In the genomic region with DNA sequence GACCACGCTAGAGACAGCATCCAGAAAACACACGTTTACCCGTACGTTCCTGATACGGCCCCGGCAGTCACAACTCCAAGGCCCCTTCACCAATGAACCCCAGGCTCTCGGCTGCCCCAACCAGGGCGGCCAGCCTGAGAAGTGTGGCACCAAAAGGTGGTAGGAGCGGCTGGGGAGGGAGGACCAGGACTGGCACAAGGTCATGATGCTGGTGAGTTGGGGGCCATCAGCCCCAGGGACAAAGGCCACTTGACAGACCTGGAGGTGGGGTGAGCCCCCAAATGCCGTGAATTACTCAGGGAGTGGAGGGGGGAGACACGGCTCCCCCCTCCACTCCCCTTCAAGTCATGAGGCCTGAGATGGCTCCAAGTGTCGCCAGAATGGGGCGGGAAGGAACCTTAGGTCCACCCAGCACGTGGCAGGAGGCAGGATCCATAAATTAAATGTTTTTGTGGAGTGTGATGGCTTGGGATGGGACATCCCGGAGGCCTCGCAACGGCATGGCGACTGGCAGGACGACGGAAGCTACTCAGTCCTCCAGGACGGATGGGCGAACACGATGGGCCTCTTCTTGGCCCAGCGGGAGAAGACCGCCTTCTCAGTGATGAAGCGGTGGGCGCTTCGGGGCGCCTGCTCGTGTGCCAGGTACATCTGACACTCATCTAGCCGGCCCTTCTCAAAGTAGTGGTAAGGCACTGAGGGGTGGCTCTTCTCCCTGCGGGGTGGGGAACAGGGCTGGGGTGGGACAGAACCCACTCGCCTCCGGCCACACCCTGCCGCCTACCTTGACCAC, we compare ENCODE assay signal across 23 cellular contexts. TPM values are rescaled to one million over a fixed set of nuclear protein-coding genes. Genes with fewer than 3 reads are reported as not detected.
A peak's percentile ranks its signal among the peaks of the same experiment; 100 is the strongest.
DNase-seq lines count a peak whose midpoint lies in the region; ATAC-seq, FAIRE-seq and TF ChIP-seq lines count a peak whose summit lies in the region.
"Had no signal": no experiment of that assay in that cellular context is flagged by ENCODE, and none has a peak within 500 bp of the region (broad histone marks: within the 10 kb centered on the region; RNA-seq: fewer than 3 reads in every experiment).

No MANE protein-coding gene starts in this region.

- H3K27ac ChIP-seq in BLaER1 treated with 17β-estradiol and CSF1 and Interleukin-3, amounts not matched to agents 10 nM and 100 nM: peak overlapping the region in 9 of 11 experiments; percentile 45 to 90 (median 82); a peak in 18 of 22 replicates
- H3K27ac ChIP-seq in CD8-positive, alpha-beta memory T cell (ENCODE audit: low read depth, low read length): no peak overlapping the region
- H3K27ac ChIP-seq in GM12878 (ENCODE audit: control insufficient read depth, insufficient read depth): no peak overlapping the region
- no peak overlapping the region for H3K27ac ChIP-seq in small intestine (ENCODE audit: low read depth in 1 of 2, low read length in 1 of 2)

- H3K4me2 ChIP-seq in BLaER1 treated with 17β-estradiol and CSF1 and Interleukin-3, amounts not matched to agents 10 nM and 100 nM: peak overlapping the region in 10 of 11 experiments; percentile 84 to 100 (median 93); a peak in 17 of 22 replicates
- no peak overlapping the region for H3K4me2 ChIP-seq in GM12878 (ENCODE audit: control insufficient read depth, insufficient read depth)

- peak overlapping the region; percentile 73 to 100 (median 100) for H3K27ac Mint-ChIP-seq in CD8-positive, alpha-beta memory T cell
- no peak overlapping the region for H3K27ac Mint-ChIP-seq in nephron progenitor cell
- H3K27ac Mint-ChIP-seq: type B pancreatic cell had no signal

- H2AFZ ChIP-seq in GM12878 (ENCODE audit: control insufficient read depth, low read depth, low read length): no peak overlapping the region

- no peak for FAIRE-seq in GM12878 (lab: Jason Lieb, UNC)
- no peak for FAIRE-seq in small intestine (lab: Jason Lieb, UNC)
- FAIRE-seq: D721Med, RCC 7860 had no signal

- peaks cover 5 to 68% (median 6%) of the 10 kb centered on the region in 3 donors for H3K36me3 Mint-ChIP-seq in CD8-positive, alpha-beta memory T cell
- H3K36me3 Mint-ChIP-seq in nephron progenitor cell (ENCODE audit: low read depth): peaks cover 5% of the 10 kb centered on the region

- peaks cover 0 to 7% of the 10 kb centered on the region in 2 donors for H3K27me3 Mint-ChIP-seq in CD8-positive, alpha-beta memory T cell
- peaks cover 3% of the 10 kb centered on the region for H3K27me3 Mint-ChIP-seq in nephron progenitor cell (ENCODE audit: low read depth, poor library complexity)
- H3K27me3 Mint-ChIP-seq: type B pancreatic cell had no signal

- SMC1A ChIA-PET in GM12878 (lab: Charles Lee; ENCODE audit: uncharacterized antibody, unreplicated experiment): interaction anchor here (4.9 kb wide), 1 partner anchor 9 kb away, joined by 37 read pairs; a partner anchor contains a TSS

- intact Hi-C loops in GM12878 (cut with micrococcal nuclease; ENCODE audit: unreplicated experiment) (no loop called here), posterior vena cava (cut with DNase I) (loop anchor here in 1 of 2 donors (2.0 kb wide), 1 partner anchor 41 kb away; no protein-coding TSS in a partner anchor)

- no peak for TF ChIP-seq CTCF in GM12878 (IDR thresholded peaks at IDR 0.05 in 2 of 3, conservative IDR thresholded peaks at IDR 0.05 in 1 of 3; ENCODE audit: control insufficient read depth in 2 of 3, extremely low read depth in 1 of 3, insufficient read depth in 1 of 3, low read depth in 3 of 3, low read length in 3 of 3)
- TF ChIP-seq CTCF in nephron progenitor cell (IDR thresholded peaks at IDR 0.05): no peak

- peaks cover 86 to 99% (median 95%) of the 10 kb centered on the region in 10 experiments for H3K4me1 ChIP-seq in BLaER1 treated with 17β-estradiol and CSF1 and Interleukin-3, amounts not matched to agents 10 nM and 100 nM
- H3K4me1 ChIP-seq in CD8-positive, alpha-beta memory T cell (ENCODE audit: insufficient read depth, low read length): peaks cover 38% of the 10 kb centered on the region
- peaks cover 67% of the 10 kb centered on the region for H3K4me1 ChIP-seq in GM12878 (ENCODE audit: control insufficient read depth, insufficient read depth, low read length)
- H3K4me1 ChIP-seq in small intestine (ENCODE audit: control insufficient read depth in 2 of 2, insufficient read depth in 1 of 2, low read depth in 1 of 2, low read length in 1 of 2): peaks cover 0 to 6% of the 10 kb centered on the region in 2 donors

- in situ Hi-C loops in GM12878 (cut with MboI): no loop called here

- H3K4me1 Mint-ChIP-seq in CD8-positive, alpha-beta memory T cell: peaks cover 48 to 56% (median 52%) of the 10 kb centered on the region in 3 donors
- H3K4me1 Mint-ChIP-seq in nephron progenitor cell: peaks cover 66% of the 10 kb centered on the region

- H4K20me1 ChIP-seq in BLaER1 treated with 17β-estradiol and CSF1 and Interleukin-3, amounts not matched to agents 10 nM and 100 nM: peaks cover 0 to 45% (median 15%) of the 10 kb centered on the region in 11 experiments; a peak in 10 of 22 replicates
- no peaks in the 10 kb centered on the region for H4K20me1 ChIP-seq in GM12878 (ENCODE audit: control insufficient read depth, insufficient read depth)

- TF ChIP-seq POLR2A in GM12878 (IDR thresholded peaks at IDR 0.05; ENCODE audit: low read depth, low read length): peak; percentile 34; the same call in 1 of the 2 replicates

- H3K9me3 ChIP-seq in BLaER1 treated with 17β-estradiol and CSF1 and Interleukin-3, amounts not matched to agents 10 nM and 100 nM (replicated peaks in 1 of 11): no peaks in the 10 kb centered on the region
- no peaks in the 10 kb centered on the region for H3K9me3 ChIP-seq in CD8-positive, alpha-beta memory T cell (ENCODE audit: low read length)
- H3K9me3 ChIP-seq in GM12878 (replicated peaks; ENCODE audit: control insufficient read depth, insufficient read depth, low read length) (no peaks in the 10 kb centered on the region), small intestine (ENCODE audit: control insufficient read depth, low read depth) (no peaks in the 10 kb centered on the region)
- H3K9me3 ChIP-seq: esophagus squamous epithelium had no signal

- peak overlapping the region in 1 of 7 donors; percentile 37 for H3K4me3 Mint-ChIP-seq in CD8-positive, alpha-beta memory T cell
- H3K4me3 Mint-ChIP-seq in nephron progenitor cell: peak overlapping the region; percentile 42
- H3K4me3 Mint-ChIP-seq: type B pancreatic cell had no signal

- peak overlapping the region in 8 of 11 experiments; percentile 32 to 80 (median 76); a peak in 16 of 22 replicates for H3K9ac ChIP-seq in BLaER1 treated with 17β-estradiol and CSF1 and Interleukin-3, amounts not matched to agents 10 nM and 100 nM
- no peak overlapping the region for H3K9ac ChIP-seq in GM12878 (ENCODE audit: control insufficient read depth, insufficient read depth, low read length)

- no peak overlapping the region for H3K4me3 ChIP-seq in BLaER1 treated with 17β-estradiol and CSF1 and Interleukin-3, amounts not matched to agents 10 nM and 100 nM
- H3K4me3 ChIP-seq in CD8-positive, alpha-beta memory T cell (ENCODE audit: low read length): no peak overlapping the region
- H3K4me3 ChIP-seq in GM12878 (no peak overlapping the region), small intestine (ENCODE audit: low read depth in 1 of 2, low read length in 2 of 2) (no peak overlapping the region)
- H3K4me3 ChIP-seq: esophagus squamous epithelium had no signal

- ATAC-seq in GM12878: no peak
- ATAC-seq: left lobe of liver had no signal

- WGBS in GM12878 (ENCODE audit: insufficient coverage, insufficient replicate concordance, low lambda C conversion rate, missing lambda C conversion rate): 87% methylated on average over 35 of the region's 35 CpGs
- 89 to 92% (median 89%) methylated on average over 35 of the region's 35 CpGs for WGBS in small intestine, 3 donors

- H3K9me3 Mint-ChIP-seq in CD8-positive, alpha-beta memory T cell: no peaks in the 10 kb centered on the region
- H3K9me3 Mint-ChIP-seq in nephron progenitor cell: no peaks in the 10 kb centered on the region
- H3K9me3 Mint-ChIP-seq: type B pancreatic cell had no signal

- TF ChIP-seq EP300 in GM12878 (IDR thresholded peaks at IDR 0.05; ENCODE audit: borderline replicate concordance in 1 of 2, control insufficient read depth in 1 of 2, low read depth in 2 of 2, low read length in 2 of 2): no peak

- peak in 1 of 5 donors; percentile 47 for DNase-seq in CD8-positive, alpha-beta memory T cell
- no peak for DNase-seq in GM12878 (ENCODE audit: low read depth, low spot score)
- no peak for DNase-seq in nephron progenitor cell
- no peak for DNase-seq in posterior vena cava (ENCODE audit: low spot score)
- DNase-seq in small intestine: no peak
- DNase-seq in SKM-1 treated with dmso at 0.1 percent for 144 hours (lab: John Stamatoyannopoulos, UW; ENCODE audit: unreplicated experiment): no peak
- DNase-seq in iPS-NIHi11 (ENCODE audit: low spot score): no peak
- DNase-seq: activated CD4-positive, alpha-beta T cell treated with anti-CD3 and anti-CD28 coated beads for 4 hours; activated T-cell treated with anti-CD3 and anti-CD28 coated beads, Interleukin-2, amount 50 U/mL, for 1 hour; effector CD8-positive, alpha-beta T cell; esophagus squamous epithelium; KBM-7; MV-4-11; NCI-H2029; NCI-H446; NK-92 treated with Interleukin-12 subunit alpha and Interleukin-12 subunit beta, amount 100 ng/mL, for 24 hours; nucleus accumbens; retina had no signal

- H3K27me3 ChIP-seq in BLaER1 treated with 17β-estradiol and CSF1 and Interleukin-3, amounts not matched to agents 10 nM and 100 nM: no peaks in the 10 kb centered on the region
- H3K27me3 ChIP-seq in CD8-positive, alpha-beta memory T cell (ENCODE audit: insufficient read depth, low read length, poor library complexity, severe bottlenecking): no peaks in the 10 kb centered on the region
- H3K27me3 ChIP-seq in GM12878 (replicated peaks in 1 of 2; ENCODE audit: control insufficient read depth in 2 of 2, insufficient read depth in 2 of 2, low read length in 1 of 2) (no peaks in the 10 kb centered on the region), small intestine (ENCODE audit: control insufficient read depth in 2 of 2, insufficient read depth in 2 of 2, low read length in 2 of 2) (no peaks in the 10 kb centered on the region)
- H3K27me3 ChIP-seq: esophagus squamous epithelium had no signal

- CTCF ChIA-PET in CD8-positive, alpha-beta memory T cell (lab: Charles Lee): no interaction called here
- CTCF ChIA-PET in GM12878 (lab: Yijun Ruan, JAX): no interaction called here

- H3K79me2 ChIP-seq in GM12878 (ENCODE audit: control insufficient read depth, insufficient read depth, low read length): peaks cover 15% of the 10 kb centered on the region

- no peak for TF ChIP-seq RAD21 in GM12878 (IDR thresholded peaks at IDR 0.05; ENCODE audit: insufficient read depth, low read depth, low read length)

- RAD21 ChIA-PET in GM12878 (lab: Charles Lee; ENCODE audit: unreplicated experiment): interaction anchor here (2.8 kb wide), 1 partner anchor 173 kb away, joined by 11 read pairs; a partner anchor contains a TSS

- POLR2A ChIA-PET in CD8-positive, alpha-beta memory T cell (lab: Charles Lee): interaction anchor here (0.8 kb wide), 1 partner anchor 132 kb away, joined by 6 read pairs; no protein-coding TSS in a partner anchor
- POLR2A ChIA-PET in GM12878 (lab: Charles Lee): interaction anchor here (0.7 to 11.0 kb wide), 3 partner anchors 7 to 107 kb away, joined by 3 to 166 read pairs (median 4); a partner anchor contains a TSS

- no TSS peak for BruUV-seq in GM12878 (replicated peaks; lab: Mats Ljungman, UMichigan)

- peaks cover 21 to 59% (median 53%) of the 10 kb centered on the region in 11 experiments for H3K36me3 ChIP-seq in BLaER1 treated with 17β-estradiol and CSF1 and Interleukin-3, amounts not matched to agents 10 nM and 100 nM
- peaks cover 9% of the 10 kb centered on the region for H3K36me3 ChIP-seq in CD8-positive, alpha-beta memory T cell (ENCODE audit: insufficient read depth, low read length)
- H3K36me3 ChIP-seq in GM12878 (ENCODE audit: control insufficient read depth in 2 of 2, insufficient read depth in 2 of 2, low read length in 1 of 2): peaks cover 10 to 21% of the 10 kb centered on the region in 2 experiments; a peak in 2 of 4 replicates
- peaks cover 0 to 7% of the 10 kb centered on the region in 2 donors for H3K36me3 ChIP-seq in small intestine (ENCODE audit: control insufficient read depth in 2 of 2, insufficient read depth in 2 of 2, low read length in 2 of 2)

RNA-seq across cellular contexts. Expression of a gene that starts 8.7 kb away (rescaled TPM):
- total RNA-seq in CD8-positive, alpha-beta memory T cell: 10 to 100 TPM; 52.3 to 54.0 TPM
- 54.7 TPM for polyA plus RNA-seq in CD8-positive, alpha-beta memory T cell
- 55.6 and 55.9 TPM in 2 replicates for total RNA-seq in GM12878 (2013; cell fraction: nucleolus; rRNA removed)
- 22.6 and 27.0 TPM in 2 replicates for total RNA-seq in GM12878 (2014; rRNA removed)
- total RNA-seq in GM12878 (2014; rRNA removed; fragmentation: Illumina TruSeq; extraction: Trizol): 16.0 and 17.6 TPM in 2 replicates
- 21.1 and 23.2 TPM in 2 replicates for total RNA-seq in GM12878 (2021)
- 9.5 TPM for polyA plus RNA-seq in GM12878 (2011; ENCODE audit: low read depth)
- polyA plus RNA-seq in GM12878 (2011; rRNA removed): 13.9 and 24.6 TPM in 2 replicates
- 28.4 and 35.1 TPM in 2 replicates for polyA plus RNA-seq in GM12878 (2011; cell fraction: cytosol; rRNA removed)
- 55.5 and 94.2 TPM in 2 replicates for polyA plus RNA-seq in GM12878 (2011; cell fraction: nucleus; rRNA removed)
- polyA plus RNA-seq in GM12878 (2012): 19.0 and 22.5 TPM in 2 replicates
- polyA plus RNA-seq in GM12878 (2014; fragmentation: Illumina TruSeq; extraction: Trizol): 7.2 and 16.1 TPM in 2 replicates
- under 1 TPM; 0.40 to 0.48 TPM for polyA plus RNA-seq in GM12878 (2014; fragmentation: Nextera tagmentation; extraction: Ambion mirVana)
- 24.0 and 24.7 TPM in 2 replicates for polyA plus RNA-seq in GM12878 (2014; rRNA removed)
- polyA plus RNA-seq in GM12878 (2016; fragmentation: Nextera tagmentation; extraction: Ambion mirVana): 10 to 100 TPM; 12.6 to 12.7 TPM
- 20.8 and 26.1 TPM in 2 replicates for polyA minus RNA-seq in GM12878 (2011; rRNA and poly(A)+ RNA removed)
- 4.7 and 8.0 TPM in 2 replicates for polyA minus RNA-seq in GM12878 (2011; cell fraction: cytosol; rRNA and poly(A)+ RNA removed)
- polyA minus RNA-seq in GM12878 (2011; cell fraction: nucleus; rRNA and poly(A)+ RNA removed): 12.1 and 16.7 TPM in 2 replicates
- 100 to 1,000 TPM in 1 of 2 donors, 10 to 100 TPM in 1; 74.8 to 102 TPM for total RNA-seq in posterior vena cava
- polyA plus RNA-seq in small intestine: 10 to 100 TPM in 2 of 3 donors, 1 to 10 TPM in 1; 2.2 to 31.8 (median 15.4) TPM

RNA-seq across cellular contexts. Expression of a gene that starts 8.8 kb away (rescaled TPM):
- total RNA-seq in CD8-positive, alpha-beta memory T cell: 10 to 100 TPM; 32.9 to 43.2 TPM
- 28.7 TPM for polyA plus RNA-seq in CD8-positive, alpha-beta memory T cell
- 98.4 and 112 TPM in 2 replicates for total RNA-seq in GM12878 (2013; cell fraction: nucleolus; rRNA removed)
- total RNA-seq in GM12878 (2014; rRNA removed) (48.3 and 57.4 TPM in 2 replicates), GM12878 (2014; rRNA removed; fragmentation: Illumina TruSeq; extraction: Trizol) (20.7 and 23.7 TPM in 2 replicates), GM12878 (2021) (56.1 and 64.1 TPM in 2 replicates), posterior vena cava (10 to 100 TPM; 27.7 to 32.7 TPM)
- 11.8 TPM for polyA plus RNA-seq in GM12878 (2011; ENCODE audit: low read depth)
- polyA plus RNA-seq in GM12878 (2011; rRNA removed) (6.9 and 16.4 TPM in 2 replicates), GM12878 (2014; fragmentation: Illumina TruSeq; extraction: Trizol) (3.0 and 13.5 TPM in 2 replicates), GM12878 (2014; fragmentation: Nextera tagmentation; extraction: Ambion mirVana) (1 to 10 TPM; 4.2 to 6.6 TPM), GM12878 (2014; rRNA removed) (63.2 and 68.1 TPM in 2 replicates), GM12878 (2016; fragmentation: Nextera tagmentation; extraction: Ambion mirVana) (10 to 100 TPM; 46.7 to 49.9 TPM), small intestine (10 to 100 TPM; 20.4 to 34.7 (median 24.6) TPM)
- polyA plus RNA-seq in GM12878 (2011; cell fraction: cytosol; rRNA removed): 38.1 and 52.2 TPM in 2 replicates
- 59.2 and 59.5 TPM in 2 replicates for polyA plus RNA-seq in GM12878 (2011; cell fraction: nucleus; rRNA removed)
- polyA plus RNA-seq in GM12878 (2012): 40.4 and 47.8 TPM in 2 replicates
- polyA minus RNA-seq in GM12878 (2011; rRNA and poly(A)+ RNA removed): 23.9 and 54.0 TPM in 2 replicates
- 25.1 and 31.3 TPM in 2 replicates for polyA minus RNA-seq in GM12878 (2011; cell fraction: cytosol; rRNA and poly(A)+ RNA removed)
- 27.2 and 51.5 TPM in 2 replicates for polyA minus RNA-seq in GM12878 (2011; cell fraction: nucleus; rRNA and poly(A)+ RNA removed)

RNA-seq across cellular contexts. Expression of a gene that starts 22.5 kb away (rescaled TPM):
- total RNA-seq in CD8-positive, alpha-beta memory T cell: 1 to 10 TPM; 1.4 to 2.5 TPM
- 0.89 TPM for polyA plus RNA-seq in CD8-positive, alpha-beta memory T cell
- total RNA-seq in GM12878 (2013; cell fraction: nucleolus; rRNA removed): 1.9 and 2.0 TPM in 2 replicates
- total RNA-seq in GM12878 (2014; rRNA removed) (0.40 TPM in 1 of 2 replicates, not detected in the other), GM12878 (2014; rRNA removed; fragmentation: Illumina TruSeq; extraction: Trizol) (0.14 and 0.22 TPM in 2 replicates), GM12878 (2021) (0.32 and 0.64 TPM in 2 replicates), posterior vena cava (1 to 10 TPM; 1.2 to 1.3 TPM)
- polyA plus RNA-seq in GM12878 (2011; ENCODE audit: low read depth): 0.41 TPM
- polyA plus RNA-seq in GM12878 (2011; rRNA removed) (0.12 and 0.50 TPM in 2 replicates), GM12878 (2014; fragmentation: Illumina TruSeq; extraction: Trizol) (0.04 TPM in 1 of 2 replicates, not detected in the other), GM12878 (2014; fragmentation: Nextera tagmentation; extraction: Ambion mirVana) (not detected), GM12878 (2014; rRNA removed) (0.55 and 0.67 TPM in 2 replicates), GM12878 (2016; fragmentation: Nextera tagmentation; extraction: Ambion mirVana) (under 1 TPM; 0.11 to 0.47 TPM), small intestine (under 1 TPM in 2 of 3 donors, not detected in 1; 0.60 to 0.81 TPM)
- 0.34 and 0.52 TPM in 2 replicates for polyA plus RNA-seq in GM12878 (2011; cell fraction: cytosol; rRNA removed)
- polyA plus RNA-seq in GM12878 (2011; cell fraction: nucleus; rRNA removed): 2.2 and 3.0 TPM in 2 replicates
- polyA plus RNA-seq in GM12878 (2012): 0.60 and 1.1 TPM in 2 replicates
- polyA minus RNA-seq in GM12878 (2011; rRNA and poly(A)+ RNA removed): 0.10 TPM in 1 of 2 replicates, not detected in the other
- polyA minus RNA-seq in GM12878 (2011; cell fraction: cytosol; rRNA and poly(A)+ RNA removed): not detected in 2 replicates
- polyA minus RNA-seq in GM12878 (2011; cell fraction: nucleus; rRNA and poly(A)+ RNA removed): 0.57 and 0.85 TPM in 2 replicates

RNA-seq across cellular contexts. Expression of a gene that starts 29.6 kb away (rescaled TPM):
- 10 to 100 TPM; 73.8 to 75.5 TPM for total RNA-seq in CD8-positive, alpha-beta memory T cell
- 52.2 TPM for polyA plus RNA-seq in CD8-positive, alpha-beta memory T cell
- total RNA-seq in GM12878 (2013; cell fraction: nucleolus; rRNA removed): 35.0 and 35.4 TPM in 2 replicates
- 36.3 and 40.3 TPM in 2 replicates for total RNA-seq in GM12878 (2014; rRNA removed)
- total RNA-seq in GM12878 (2014; rRNA removed; fragmentation: Illumina TruSeq; extraction: Trizol): 30.6 and 31.7 TPM in 2 replicates
- 40.7 and 44.0 TPM in 2 replicates for total RNA-seq in GM12878 (2021)
- polyA plus RNA-seq in GM12878 (2011; ENCODE audit: low read depth): 17.4 TPM
- 25.8 and 49.2 TPM in 2 replicates for polyA plus RNA-seq in GM12878 (2011; rRNA removed)
- 73.3 and 82.9 TPM in 2 replicates for polyA plus RNA-seq in GM12878 (2011; cell fraction: cytosol; rRNA removed)
- polyA plus RNA-seq in GM12878 (2011; cell fraction: nucleus; rRNA removed): 54.9 and 64.6 TPM in 2 replicates
- 30.5 and 35.8 TPM in 2 replicates for polyA plus RNA-seq in GM12878 (2012)
- polyA plus RNA-seq in GM12878 (2014; fragmentation: Illumina TruSeq; extraction: Trizol): 24.3 and 45.4 TPM in 2 replicates
- polyA plus RNA-seq in GM12878 (2014; fragmentation: Nextera tagmentation; extraction: Ambion mirVana): 10 to 100 TPM; 22.7 to 24.2 TPM
- polyA plus RNA-seq in GM12878 (2014; rRNA removed): 54.3 and 56.5 TPM in 2 replicates
- polyA plus RNA-seq in GM12878 (2016; fragmentation: Nextera tagmentation; extraction: Ambion mirVana): 10 to 100 TPM; 76.7 to 77.9 TPM
- 39.4 and 64.4 TPM in 2 replicates for polyA minus RNA-seq in GM12878 (2011; rRNA and poly(A)+ RNA removed)
- polyA minus RNA-seq in GM12878 (2011; cell fraction: cytosol; rRNA and poly(A)+ RNA removed): 27.0 and 30.2 TPM in 2 replicates
- 38.0 and 63.1 TPM in 2 replicates for polyA minus RNA-seq in GM12878 (2011; cell fraction: nucleus; rRNA and poly(A)+ RNA removed)
- 10 to 100 TPM; 22.8 to 23.6 TPM for total RNA-seq in posterior vena cava
- polyA plus RNA-seq in small intestine: 10 to 100 TPM; 23.2 to 46.0 (median 37.8) TPM

RNA-seq across cellular contexts. Expression of a gene that starts 30.6 kb away (rescaled TPM):
- 10 to 100 TPM; 15.8 to 20.0 TPM for total RNA-seq in CD8-positive, alpha-beta memory T cell
- 0.23 TPM for polyA plus RNA-seq in CD8-positive, alpha-beta memory T cell
- total RNA-seq in GM12878 (2013; cell fraction: nucleolus; rRNA removed): 1.8 and 2.4 TPM in 2 replicates
- 0.87 and 3.1 TPM in 2 replicates for total RNA-seq in GM12878 (2014; rRNA removed)
- 0.14 and 1.8 TPM in 2 replicates for total RNA-seq in GM12878 (2014; rRNA removed; fragmentation: Illumina TruSeq; extraction: Trizol)
- 2.1 and 2.2 TPM in 2 replicates for total RNA-seq in GM12878 (2021)
- 1.8 TPM for polyA plus RNA-seq in GM12878 (2011; ENCODE audit: low read depth)
- 0.98 and 1.8 TPM in 2 replicates for polyA plus RNA-seq in GM12878 (2011; rRNA removed)
- 2.5 and 3.1 TPM in 2 replicates for polyA plus RNA-seq in GM12878 (2011; cell fraction: cytosol; rRNA removed)
- 21.6 and 27.7 TPM in 2 replicates for polyA plus RNA-seq in GM12878 (2011; cell fraction: nucleus; rRNA removed)
- polyA plus RNA-seq in GM12878 (2012): 5.1 and 8.4 TPM in 2 replicates
- 1.3 and 1.8 TPM in 2 replicates for polyA plus RNA-seq in GM12878 (2014; fragmentation: Illumina TruSeq; extraction: Trizol)
- 1 to 10 TPM in 1 of 2 experiments, under 1 TPM in 1; 0.23 to 1.4 TPM for polyA plus RNA-seq in GM12878 (2014; fragmentation: Nextera tagmentation; extraction: Ambion mirVana)
- 2.1 and 4.7 TPM in 2 replicates for polyA plus RNA-seq in GM12878 (2014; rRNA removed)
- 1 to 10 TPM; 1.4 to 2.2 TPM for polyA plus RNA-seq in GM12878 (2016; fragmentation: Nextera tagmentation; extraction: Ambion mirVana)
- polyA minus RNA-seq in GM12878 (2011; rRNA and poly(A)+ RNA removed): 0.29 and 0.88 TPM in 2 replicates
- 3.3 and 6.0 TPM in 2 replicates for polyA minus RNA-seq in GM12878 (2011; cell fraction: cytosol; rRNA and poly(A)+ RNA removed)
- 0.24 and 0.67 TPM in 2 replicates for polyA minus RNA-seq in GM12878 (2011; cell fraction: nucleus; rRNA and poly(A)+ RNA removed)
- 10 to 100 TPM; 65.7 to 67.0 TPM for total RNA-seq in posterior vena cava
- 10 to 100 TPM; 50.8 to 60.6 (median 52.5) TPM for polyA plus RNA-seq in small intestine

Comparison
In these comparisons a context has a peak if more than half of its experiments do, and no peak if none do; other contexts are left out.
1. H3K27ac ChIP-seq: peak in BLaER1 treated with 17β-estradiol and CSF1 and Interleukin-3, amounts not matched to agents 10 nM and 100 nM (9 of 11); none in CD8-positive, alpha-beta memory T cell (single experiment), GM12878 (single experiment) and small intestine (0 of 2).